8 cellular contexts compared by ENCODE assay signal in the genomic region with DNA sequence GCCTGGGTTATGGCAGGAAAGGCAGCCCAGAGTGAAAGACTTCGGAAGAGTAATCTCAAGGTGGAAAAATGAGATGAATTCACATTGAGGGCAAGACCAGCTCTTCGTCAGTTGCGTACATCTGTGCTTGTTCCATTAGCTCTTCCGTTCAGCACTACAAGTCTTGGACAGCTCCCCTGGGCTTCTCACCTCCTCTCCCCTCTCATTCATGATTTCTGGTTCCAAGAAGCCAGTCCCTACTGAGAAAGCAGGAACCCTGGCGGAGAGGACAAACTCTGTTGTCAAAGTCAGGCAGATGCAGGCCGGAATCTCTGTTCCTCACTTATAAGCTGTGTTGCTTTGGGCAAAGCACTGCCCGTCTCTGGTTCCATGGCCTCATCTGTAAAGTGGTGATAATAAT.
DNase-seq lines count a peak whose midpoint lies in the region; ATAC-seq and TF ChIP-seq lines count a peak whose summit lies in the region.

No MANE protein-coding gene starts in this region.

- peak; percentile 68 for DNase-seq in AG08396 (ENCODE audit: low spot score)
- DNase-seq in HEK293T (ENCODE audit: extremely low spot score): peak; percentile 46
- peak; percentile 14 for DNase-seq in UCSD-AML1 (lab: John Stamatoyannopoulos, UW; ENCODE audit: unreplicated experiment)
- DNase-seq in iPS DF 19.7 (ENCODE audit: low read depth, low spot score): peak; percentile 40
- DNase-seq in amygdala (lab: John Stamatoyannopoulos, UW): no peak
- DNase-seq in 8988T: no peak
- no peak for DNase-seq in putamen (ENCODE audit: low spot score)

- no peak for ATAC-seq in GM18520 (IDR thresholded peaks at IDR 0.05; ENCODE audit: unreplicated experiment)

- POLR2A ChIA-PET in HEK293T (lab: Yijun Ruan, JAX): no interaction called here

- CTCF ChIA-PET in HEK293T (lab: Yijun Ruan, JAX): no interaction called here

TF ChIP-seq in HEK293T, 16 proteins besides CTCF, POLR2A, EP300 and RAD21:
- TF ChIP-seq ELF4 (IDR thresholded peaks at IDR 0.05) (no peak), L3MBTL2 (conservative IDR thresholded peaks at IDR 0.05) (no peak), LEF1 (IDR thresholded peaks at IDR 0.05; ENCODE audit: borderline replicate concordance) (no peak), SUZ12 (IDR thresholded peaks at IDR 0.05) (no peak), FOXM1 (IDR thresholded peaks at IDR 0.05; ENCODE audit: borderline replicate concordance) (no peak), CTBP1 (IDR thresholded peaks at IDR 0.05; ENCODE audit: borderline replicate concordance) (no peak), BHLHE40 (IDR thresholded peaks at IDR 0.05; ENCODE audit: borderline replicate concordance) (no peak), ZNF384 (IDR thresholded peaks at IDR 0.05) (no peak), NFRKB (IDR thresholded peaks at IDR 0.05) (no peak), ARNT (IDR thresholded peaks at IDR 0.05) (no peak), FOXA1 (IDR thresholded peaks at IDR 0.05) (no peak), SP1 (IDR thresholded peaks at IDR 0.05) (no peak), TARDBP (IDR thresholded peaks at IDR 0.05) (no peak), FOXK2 (IDR thresholded peaks at IDR 0.05) (no peak)
- TF ChIP-seq, protein P1, sequence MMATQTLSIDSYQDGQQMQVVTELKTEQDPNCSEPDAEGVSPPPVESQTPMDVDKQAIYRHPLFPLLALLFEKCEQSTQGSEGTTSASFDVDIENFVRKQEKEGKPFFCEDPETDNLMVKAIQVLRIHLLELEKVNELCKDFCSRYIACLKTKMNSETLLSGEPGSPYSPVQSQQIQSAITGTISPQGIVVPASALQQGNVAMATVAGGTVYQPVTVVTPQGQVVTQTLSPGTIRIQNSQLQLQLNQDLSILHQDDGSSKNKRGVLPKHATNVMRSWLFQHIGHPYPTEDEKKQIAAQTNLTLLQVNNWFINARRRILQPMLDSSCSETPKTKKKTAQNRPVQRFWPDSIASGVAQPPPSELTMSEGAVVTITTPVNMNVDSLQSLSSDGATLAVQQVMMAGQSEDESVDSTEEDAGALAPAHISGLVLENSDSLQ (IDR thresholded peaks at IDR 0.05): no peak

Comparison
In these comparisons a context has a peak if more than half of its experiments do, and no peak if none do; other contexts are left out.
1. DNase-seq: peak in AG08396 (single experiment), HEK293T (single experiment), UCSD-AML1 (single experiment) and iPS DF 19.7 (single experiment); none in amygdala (0 of 56), 8988T (single experiment) and putamen (single experiment).